ENCODE assay signal across 10 cellular contexts in genomic region chr1:89149229-89149628, GRCh38. TPM values are rescaled to one million over a fixed set of nuclear protein-coding genes. Genes with fewer than 3 reads are reported as not detected.
DNase-seq lines count a peak whose midpoint lies in the region; ATAC-seq and TF ChIP-seq lines count a peak whose summit lies in the region.
"Had no signal": no experiment of that assay in that cellular context is flagged by ENCODE, and none has a peak within 500 bp of the region (broad histone marks: within the 10 kb centered on the region; RNA-seq: fewer than 3 reads in every experiment).

No MANE protein-coding gene starts in this region.

- POLR2A ChIA-PET in activated CD4-positive, alpha-beta T cell treated with anti-CD3 and anti-CD28 coated beads for 36 hours (lab: Charles Lee): no interaction called here

- H3K27ac Mint-ChIP-seq in activated CD4-positive, alpha-beta T cell treated with anti-CD3 and anti-CD28 coated beads for 36 hours: no peak overlapping the region
- no peak overlapping the region for H3K27ac Mint-ChIP-seq in stimulated activated naive B cell treated with anti-CD40 and anti-IgM and Interleukin-4, amounts not matched to agents 10 μg/mL and 1 μg/mL and 100 μg/mL, for 72 hours
- H3K27ac Mint-ChIP-seq: mesothelial cell of epicardium had no signal

- no peaks in the 10 kb centered on the region for H3K27me3 ChIP-seq in psoas muscle (ENCODE audit: insufficient read depth in 3 of 3, low read length in 2 of 3)
- H3K27me3 ChIP-seq: ascending aorta had no signal

- H3K4me3 ChIP-seq in WI38 (ENCODE audit: low read depth, low read length): no peak overlapping the region
- H3K4me3 ChIP-seq in psoas muscle: no peak overlapping the region
- H3K4me3 ChIP-seq: ascending aorta had no signal

- CTCF ChIA-PET in activated CD4-positive, alpha-beta T cell treated with anti-CD3 and anti-CD28 coated beads for 36 hours (lab: Charles Lee): interaction anchor here (0.6 to 1.8 kb wide), 3 partner anchors 14 to 126 kb away, joined by 3 to 6 read pairs (median 3); partner anchors contain the start of gene GBP3

- H3K27ac ChIP-seq in psoas muscle: no peak overlapping the region
- H3K27ac ChIP-seq: ascending aorta had no signal

- peaks cover 16% of the 10 kb centered on the region for H3K4me1 Mint-ChIP-seq in activated CD4-positive, alpha-beta T cell treated with anti-CD3 and anti-CD28 coated beads for 36 hours
- no peaks in the 10 kb centered on the region for H3K4me1 Mint-ChIP-seq in stimulated activated naive B cell treated with anti-CD40 and anti-IgM and Interleukin-4, amounts not matched to agents 10 μg/mL and 1 μg/mL and 100 μg/mL, for 72 hours

- no peaks in the 10 kb centered on the region for H3K9me3 Mint-ChIP-seq in activated CD4-positive, alpha-beta T cell treated with anti-CD3 and anti-CD28 coated beads for 36 hours (ENCODE audit: low read depth)
- H3K9me3 Mint-ChIP-seq in stimulated activated naive B cell treated with anti-CD40 and anti-IgM and Interleukin-4, amounts not matched to agents 10 μg/mL and 1 μg/mL and 100 μg/mL, for 72 hours: no peaks in the 10 kb centered on the region
- H3K9me3 Mint-ChIP-seq: mesothelial cell of epicardium had no signal

- TF ChIP-seq CTCF in WI38 (IDR thresholded peaks at IDR 0.05; ENCODE audit: low read depth, low read length): 0 out of 2 replicates have a peak, but pooled peaks have one; percentile 5
- peak; percentile 18 for TF ChIP-seq CTCF in psoas muscle (IDR thresholded peaks at IDR 0.05)
- no peak for TF ChIP-seq CTCF in GM13976 (IDR thresholded peaks at IDR 0.05; ENCODE audit: borderline replicate concordance, control extremely low read depth, extremely low read depth, insufficient read depth, missing control alignments)

- intact Hi-C loops in left ventricle myocardium superior (cut with micrococcal nuclease) (no loop called here), psoas muscle (cut with DNase I) (no loop called here)
- intact Hi-C loops in activated CD4-positive, alpha-beta T cell treated with anti-CD3 and anti-CD28 coated beads for 36 hours (cut with DNase I, micrococcal nuclease): no loop called here

- in situ Hi-C loops in GM13976 (cut with MboI; ENCODE audit: low sequenced_read_pairs, unreplicated experiment): no loop called here

- no peaks in the 10 kb centered on the region for H3K36me3 Mint-ChIP-seq in activated CD4-positive, alpha-beta T cell treated with anti-CD3 and anti-CD28 coated beads for 36 hours (ENCODE audit: low read depth)
- H3K36me3 Mint-ChIP-seq in stimulated activated naive B cell treated with anti-CD40 and anti-IgM and Interleukin-4, amounts not matched to agents 10 μg/mL and 1 μg/mL and 100 μg/mL, for 72 hours: no peaks in the 10 kb centered on the region
- H3K36me3 Mint-ChIP-seq: mesothelial cell of epicardium had no signal

- ATAC-seq in left ventricle myocardium superior (peak; percentile 37), psoas muscle (peak in 2 of 4 donors; percentile 46 to 58)
- ATAC-seq in activated CD4-positive, alpha-beta T cell treated with anti-CD3 and anti-CD28 coated beads for 36 hours: no peak
- no peak for ATAC-seq in stimulated activated naive B cell treated with anti-CD40 and anti-IgM and Interleukin-4, amounts not matched to agents 10 μg/mL and 1 μg/mL and 100 μg/mL, for 72 hours (replicated peaks)

- H3K4me1 ChIP-seq in psoas muscle: no peaks in the 10 kb centered on the region
- H3K4me1 ChIP-seq: ascending aorta had no signal

- H3K4me3 Mint-ChIP-seq in activated CD4-positive, alpha-beta T cell treated with anti-CD3 and anti-CD28 coated beads for 36 hours: no peak overlapping the region
- no peak overlapping the region for H3K4me3 Mint-ChIP-seq in stimulated activated naive B cell treated with anti-CD40 and anti-IgM and Interleukin-4, amounts not matched to agents 10 μg/mL and 1 μg/mL and 100 μg/mL, for 72 hours
- H3K4me3 Mint-ChIP-seq: mesothelial cell of epicardium had no signal

- 30 to 39% (median 36%) methylated on average over 3 of the region's 3 CpGs for WGBS in psoas muscle, 3 donors

- no peaks in the 10 kb centered on the region for H3K9me3 ChIP-seq in psoas muscle
- H3K9me3 ChIP-seq: ascending aorta had no signal

- DNase-seq in HCEC 1CT (peak; percentile 30), left ventricle myocardium superior (no peak), psoas muscle (no peak), GM13976 (ENCODE audit: low spot score) (no peak), NCI-H526 treated with DMSO at 0.1 percent for 48 hours (lab: John Stamatoyannopoulos, UW) (no peak)
- no peak for DNase-seq in activated CD4-positive, alpha-beta T cell treated with anti-CD3 and anti-CD28 coated beads for 36 hours
- DNase-seq in stimulated activated naive B cell treated with anti-CD40 and anti-IgM and Interleukin-4, amounts not matched to agents 10 μg/mL and 1 μg/mL and 100 μg/mL, for 72 hours: no peak

- H3K36me3 ChIP-seq in psoas muscle (ENCODE audit: insufficient read depth in 1 of 2, low read depth in 1 of 2): no peaks in the 10 kb centered on the region
- H3K36me3 ChIP-seq: ascending aorta had no signal

- peaks cover 12% of the 10 kb centered on the region for H3K27me3 Mint-ChIP-seq in activated CD4-positive, alpha-beta T cell treated with anti-CD3 and anti-CD28 coated beads for 36 hours
- no peaks in the 10 kb centered on the region for H3K27me3 Mint-ChIP-seq in stimulated activated naive B cell treated with anti-CD40 and anti-IgM and Interleukin-4, amounts not matched to agents 10 μg/mL and 1 μg/mL and 100 μg/mL, for 72 hours

RNA-seq across cellular contexts. Expression of gene GBP2, which starts 23.3 kb away (rescaled TPM):
- total RNA-seq in left ventricle myocardium superior (12.2 TPM), psoas muscle (10 to 100 TPM; 11.3 to 33.8 (median 26.3) TPM)
- polyA plus RNA-seq in psoas muscle: 10 to 100 TPM; 12.7 to 36.6 (median 21.2) TPM
- 100 to 1,000 TPM; 253 to 294 TPM for total RNA-seq in activated CD4-positive, alpha-beta T cell treated with anti-CD3 and anti-CD28 coated beads for 36 hours

RNA-seq across cellular contexts. Expression of gene GBP7, which starts 26.6 kb away (rescaled TPM):
- total RNA-seq in left ventricle myocardium superior (not detected), psoas muscle (not detected)
- not detected for polyA plus RNA-seq in psoas muscle
- not detected for total RNA-seq in activated CD4-positive, alpha-beta T cell treated with anti-CD3 and anti-CD28 coated beads for 36 hours
- total RNA-seq: ascending aorta, mesothelial cell of epicardium had no signal

RNA-seq across cellular contexts. Expression of gene GBP4, which starts 49.5 kb away (rescaled TPM):
- total RNA-seq in left ventricle myocardium superior (8.8 TPM), psoas muscle (1 to 10 TPM; 2.2 to 9.7 (median 3.4) TPM)
- 1 to 10 TPM; 3.0 to 4.5 (median 4.5) TPM for polyA plus RNA-seq in psoas muscle
- total RNA-seq in activated CD4-positive, alpha-beta T cell treated with anti-CD3 and anti-CD28 coated beads for 36 hours: 10 to 100 TPM; 30.8 to 34.4 TPM

Comparison
In these comparisons a context has a peak if more than half of its experiments do, and no peak if none do; other contexts are left out.
1. RNA of gene GBP2, which starts 23.3 kb away (total RNA-seq): 253 to 294 TPM in activated CD4-positive, alpha-beta T cell treated with anti-CD3 and anti-CD28 coated beads for 36 hours; 11.3 to 33.8 TPM in psoas muscle and 12.2 TPM in left ventricle myocardium superior (single experiment); every median in the first group is over 4 times any median in the second.